In the genomic region with DNA sequence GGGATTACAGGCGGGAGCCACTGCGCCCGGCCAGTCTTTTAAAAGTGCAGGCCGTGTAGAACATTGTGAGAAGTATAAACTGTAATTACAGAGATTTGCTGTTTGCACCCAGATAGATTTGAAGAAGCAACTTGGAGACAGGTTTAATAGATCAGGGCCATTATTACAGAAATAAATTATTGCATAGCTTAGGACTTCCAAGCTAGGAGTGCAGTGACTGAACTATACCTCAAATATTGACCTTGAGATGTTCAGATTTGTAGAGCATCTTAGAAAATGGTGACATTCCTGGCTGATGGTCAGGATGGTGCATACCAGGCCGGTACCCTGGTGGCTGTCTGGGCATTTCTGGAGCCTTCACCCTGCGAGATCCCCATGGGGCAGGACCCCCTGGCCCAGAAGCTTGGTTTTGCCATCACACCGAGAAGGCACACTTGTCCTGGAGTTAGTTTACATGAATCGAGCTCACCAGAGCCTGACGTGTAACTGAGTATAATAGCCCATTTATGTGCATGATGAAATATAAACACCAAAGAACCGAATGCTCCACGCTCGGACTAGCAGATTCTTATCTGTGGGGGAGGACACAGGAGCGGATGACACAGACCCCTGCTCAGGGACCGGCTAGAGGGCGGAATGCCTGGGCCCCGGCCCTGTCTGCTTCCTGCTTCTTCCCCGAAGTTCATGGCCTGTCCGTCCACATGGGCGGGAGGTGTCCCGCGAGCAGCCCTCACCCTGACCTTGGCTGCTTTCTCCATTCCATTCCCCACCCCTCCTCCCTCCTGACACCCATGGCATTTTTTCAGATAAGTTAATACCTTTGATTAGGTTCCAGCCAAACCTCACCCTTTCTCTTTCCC, we compare ENCODE assay signal across 1 cellular context.
A peak's percentile ranks its signal among the peaks of the same experiment; 100 is the strongest.
TF ChIP-seq lines count a peak whose summit lies in the region.

No MANE protein-coding gene starts in this region.

TF ChIP-seq in K562, 482 proteins besides CTCF, POLR2A, EP300 and RAD21 (continued from another document and continues in another):
- TF ChIP-seq, protein P1, sequence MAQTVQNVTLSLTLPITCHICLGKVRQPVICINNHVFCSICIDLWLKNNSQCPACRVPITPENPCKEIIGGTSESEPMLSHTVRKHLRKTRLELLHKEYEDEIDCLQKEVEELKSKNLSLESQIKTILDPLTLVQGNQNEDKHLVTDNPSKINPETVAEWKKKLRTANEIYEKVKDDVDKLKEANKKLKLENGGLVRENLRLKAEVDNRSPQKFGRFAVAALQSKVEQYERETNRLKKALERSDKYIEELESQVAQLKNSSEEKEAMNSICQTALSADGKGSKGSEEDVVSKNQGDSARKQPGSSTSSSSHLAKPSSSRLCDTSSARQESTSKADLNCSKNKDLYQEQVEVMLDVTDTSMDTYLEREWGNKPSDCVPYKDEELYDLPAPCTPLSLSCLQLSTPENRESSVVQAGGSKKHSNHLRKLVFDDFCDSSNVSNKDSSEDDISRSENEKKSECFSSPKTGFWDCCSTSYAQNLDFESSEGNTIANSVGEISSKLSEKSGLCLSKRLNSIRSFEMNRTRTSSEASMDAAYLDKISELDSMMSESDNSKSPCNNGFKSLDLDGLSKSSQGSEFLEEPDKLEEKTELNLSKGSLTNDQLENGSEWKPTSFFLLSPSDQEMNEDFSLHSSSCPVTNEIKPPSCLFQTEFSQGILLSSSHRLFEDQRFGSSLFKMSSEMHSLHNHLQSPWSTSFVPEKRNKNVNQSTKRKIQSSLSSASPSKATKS (CRISPR knock-in tag; IDR thresholded peaks at IDR 0.05): no peak
- TF ChIP-seq L3MBTL2 (IDR thresholded peaks at IDR 0.05) (peak; percentile 88), ZNF311 (CRISPR knock-in tag; IDR thresholded peaks at IDR 0.05) (no peak), NFIC (IDR thresholded peaks at IDR 0.05) (no peak), GTF2A2 (tag; IDR thresholded peaks at IDR 0.05) (no peak), ZC3H4 (CRISPR knock-in tag; IDR thresholded peaks at IDR 0.05; ENCODE audit: borderline replicate concordance) (no peak), ZBTB7A (IDR thresholded peaks at IDR 0.05; ENCODE audit: borderline replicate concordance, control insufficient read depth, low read depth, low read length) (peak; percentile 15; the same call in 1 of the 2 replicates), ZNF57 (CRISPR knock-in tag; IDR thresholded peaks at IDR 0.05) (no peak), ZNF75A (CRISPR knock-in tag; IDR thresholded peaks at IDR 0.05) (no peak), RCOR1 (IDR thresholded peaks at IDR 0.05; ENCODE audit: borderline replicate concordance in 1 of 2, low read depth in 2 of 2, low read length in 2 of 2) (peak in 1 of 2 experiments; percentile 30; a peak in 1 of 4 replicates), DPF2 (IDR thresholded peaks at IDR 0.05) (peak; percentile 42; the same call in 1 of the 2 replicates), ZNF766 (CRISPR knock-in tag; conservative IDR thresholded peaks at IDR 0.05) (0 out of 2 replicates have a peak, but pooled peaks have one; percentile 26), ELF2 (CRISPR knock-in tag; IDR thresholded peaks at IDR 0.05) (0 out of 2 replicates have a peak, but pooled peaks have one; percentile 25), CSDE1 (IDR thresholded peaks at IDR 0.05) (no peak), ZNF583 (CRISPR knock-in tag; IDR thresholded peaks at IDR 0.05) (0 out of 2 replicates have a peak, but pooled peaks have one; percentile 18), MCM2 (IDR thresholded peaks at IDR 0.05; ENCODE audit: low read depth) (no peak), KAT8 (IDR thresholded peaks at IDR 0.05; ENCODE audit: low read depth) (no peak), ZNF24 (IDR thresholded peaks at IDR 0.05) (no peak), SMARCE1 (IDR thresholded peaks at IDR 0.05) (peak; percentile 73; the same call in 1 of the 2 replicates), KLF10 (CRISPR knock-in tag; IDR thresholded peaks at IDR 0.05) (no peak), HNRNPLL (IDR thresholded peaks at IDR 0.05; ENCODE audit: low read depth, low read length, poor library complexity, severe bottlenecking) (no peak), TGIF2 (CRISPR knock-in tag; IDR thresholded peaks at IDR 0.05) (no peak), ERF (CRISPR knock-in tag; IDR thresholded peaks at IDR 0.05) (no peak), ATF7 (IDR thresholded peaks at IDR 0.05) (peak; percentile 80), ILF3 (IDR thresholded peaks at IDR 0.05; ENCODE audit: borderline replicate concordance) (no peak)
- TF ChIP-seq, protein P2, sequence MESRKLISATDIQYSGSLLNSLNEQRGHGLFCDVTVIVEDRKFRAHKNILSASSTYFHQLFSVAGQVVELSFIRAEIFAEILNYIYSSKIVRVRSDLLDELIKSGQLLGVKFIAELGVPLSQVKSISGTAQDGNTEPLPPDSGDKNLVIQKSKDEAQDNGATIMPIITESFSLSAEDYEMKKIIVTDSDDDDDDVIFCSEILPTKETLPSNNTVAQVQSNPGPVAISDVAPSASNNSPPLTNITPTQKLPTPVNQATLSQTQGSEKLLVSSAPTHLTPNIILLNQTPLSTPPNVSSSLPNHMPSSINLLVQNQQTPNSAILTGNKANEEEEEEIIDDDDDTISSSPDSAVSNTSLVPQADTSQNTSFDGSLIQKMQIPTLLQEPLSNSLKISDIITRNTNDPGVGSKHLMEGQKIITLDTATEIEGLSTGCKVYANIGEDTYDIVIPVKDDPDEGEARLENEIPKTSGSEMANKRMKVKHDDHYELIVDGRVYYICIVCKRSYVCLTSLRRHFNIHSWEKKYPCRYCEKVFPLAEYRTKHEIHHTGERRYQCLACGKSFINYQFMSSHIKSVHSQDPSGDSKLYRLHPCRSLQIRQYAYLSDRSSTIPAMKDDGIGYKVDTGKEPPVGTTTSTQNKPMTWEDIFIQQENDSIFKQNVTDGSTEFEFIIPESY (CRISPR knock-in tag; IDR thresholded peaks at IDR 0.05): no peak
- TF ChIP-seq, protein P3, sequence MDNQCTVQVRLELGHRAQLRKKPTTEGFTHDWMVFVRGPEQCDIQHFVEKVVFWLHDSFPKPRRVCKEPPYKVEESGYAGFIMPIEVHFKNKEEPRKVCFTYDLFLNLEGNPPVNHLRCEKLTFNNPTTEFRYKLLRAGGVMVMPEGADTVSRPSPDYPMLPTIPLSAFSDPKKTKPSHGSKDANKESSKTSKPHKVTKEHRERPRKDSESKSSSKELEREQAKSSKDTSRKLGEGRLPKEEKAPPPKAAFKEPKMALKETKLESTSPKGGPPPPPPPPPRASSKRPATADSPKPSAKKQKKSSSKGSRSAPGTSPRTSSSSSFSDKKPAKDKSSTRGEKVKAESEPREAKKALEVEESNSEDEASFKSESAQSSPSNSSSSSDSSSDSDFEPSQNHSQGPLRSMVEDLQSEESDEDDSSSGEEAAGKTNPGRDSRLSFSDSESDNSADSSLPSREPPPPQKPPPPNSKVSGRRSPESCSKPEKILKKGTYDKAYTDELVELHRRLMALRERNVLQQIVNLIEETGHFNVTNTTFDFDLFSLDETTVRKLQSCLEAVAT (IDR thresholded peaks at IDR 0.05): no peak
- TF ChIP-seq, protein P4, sequence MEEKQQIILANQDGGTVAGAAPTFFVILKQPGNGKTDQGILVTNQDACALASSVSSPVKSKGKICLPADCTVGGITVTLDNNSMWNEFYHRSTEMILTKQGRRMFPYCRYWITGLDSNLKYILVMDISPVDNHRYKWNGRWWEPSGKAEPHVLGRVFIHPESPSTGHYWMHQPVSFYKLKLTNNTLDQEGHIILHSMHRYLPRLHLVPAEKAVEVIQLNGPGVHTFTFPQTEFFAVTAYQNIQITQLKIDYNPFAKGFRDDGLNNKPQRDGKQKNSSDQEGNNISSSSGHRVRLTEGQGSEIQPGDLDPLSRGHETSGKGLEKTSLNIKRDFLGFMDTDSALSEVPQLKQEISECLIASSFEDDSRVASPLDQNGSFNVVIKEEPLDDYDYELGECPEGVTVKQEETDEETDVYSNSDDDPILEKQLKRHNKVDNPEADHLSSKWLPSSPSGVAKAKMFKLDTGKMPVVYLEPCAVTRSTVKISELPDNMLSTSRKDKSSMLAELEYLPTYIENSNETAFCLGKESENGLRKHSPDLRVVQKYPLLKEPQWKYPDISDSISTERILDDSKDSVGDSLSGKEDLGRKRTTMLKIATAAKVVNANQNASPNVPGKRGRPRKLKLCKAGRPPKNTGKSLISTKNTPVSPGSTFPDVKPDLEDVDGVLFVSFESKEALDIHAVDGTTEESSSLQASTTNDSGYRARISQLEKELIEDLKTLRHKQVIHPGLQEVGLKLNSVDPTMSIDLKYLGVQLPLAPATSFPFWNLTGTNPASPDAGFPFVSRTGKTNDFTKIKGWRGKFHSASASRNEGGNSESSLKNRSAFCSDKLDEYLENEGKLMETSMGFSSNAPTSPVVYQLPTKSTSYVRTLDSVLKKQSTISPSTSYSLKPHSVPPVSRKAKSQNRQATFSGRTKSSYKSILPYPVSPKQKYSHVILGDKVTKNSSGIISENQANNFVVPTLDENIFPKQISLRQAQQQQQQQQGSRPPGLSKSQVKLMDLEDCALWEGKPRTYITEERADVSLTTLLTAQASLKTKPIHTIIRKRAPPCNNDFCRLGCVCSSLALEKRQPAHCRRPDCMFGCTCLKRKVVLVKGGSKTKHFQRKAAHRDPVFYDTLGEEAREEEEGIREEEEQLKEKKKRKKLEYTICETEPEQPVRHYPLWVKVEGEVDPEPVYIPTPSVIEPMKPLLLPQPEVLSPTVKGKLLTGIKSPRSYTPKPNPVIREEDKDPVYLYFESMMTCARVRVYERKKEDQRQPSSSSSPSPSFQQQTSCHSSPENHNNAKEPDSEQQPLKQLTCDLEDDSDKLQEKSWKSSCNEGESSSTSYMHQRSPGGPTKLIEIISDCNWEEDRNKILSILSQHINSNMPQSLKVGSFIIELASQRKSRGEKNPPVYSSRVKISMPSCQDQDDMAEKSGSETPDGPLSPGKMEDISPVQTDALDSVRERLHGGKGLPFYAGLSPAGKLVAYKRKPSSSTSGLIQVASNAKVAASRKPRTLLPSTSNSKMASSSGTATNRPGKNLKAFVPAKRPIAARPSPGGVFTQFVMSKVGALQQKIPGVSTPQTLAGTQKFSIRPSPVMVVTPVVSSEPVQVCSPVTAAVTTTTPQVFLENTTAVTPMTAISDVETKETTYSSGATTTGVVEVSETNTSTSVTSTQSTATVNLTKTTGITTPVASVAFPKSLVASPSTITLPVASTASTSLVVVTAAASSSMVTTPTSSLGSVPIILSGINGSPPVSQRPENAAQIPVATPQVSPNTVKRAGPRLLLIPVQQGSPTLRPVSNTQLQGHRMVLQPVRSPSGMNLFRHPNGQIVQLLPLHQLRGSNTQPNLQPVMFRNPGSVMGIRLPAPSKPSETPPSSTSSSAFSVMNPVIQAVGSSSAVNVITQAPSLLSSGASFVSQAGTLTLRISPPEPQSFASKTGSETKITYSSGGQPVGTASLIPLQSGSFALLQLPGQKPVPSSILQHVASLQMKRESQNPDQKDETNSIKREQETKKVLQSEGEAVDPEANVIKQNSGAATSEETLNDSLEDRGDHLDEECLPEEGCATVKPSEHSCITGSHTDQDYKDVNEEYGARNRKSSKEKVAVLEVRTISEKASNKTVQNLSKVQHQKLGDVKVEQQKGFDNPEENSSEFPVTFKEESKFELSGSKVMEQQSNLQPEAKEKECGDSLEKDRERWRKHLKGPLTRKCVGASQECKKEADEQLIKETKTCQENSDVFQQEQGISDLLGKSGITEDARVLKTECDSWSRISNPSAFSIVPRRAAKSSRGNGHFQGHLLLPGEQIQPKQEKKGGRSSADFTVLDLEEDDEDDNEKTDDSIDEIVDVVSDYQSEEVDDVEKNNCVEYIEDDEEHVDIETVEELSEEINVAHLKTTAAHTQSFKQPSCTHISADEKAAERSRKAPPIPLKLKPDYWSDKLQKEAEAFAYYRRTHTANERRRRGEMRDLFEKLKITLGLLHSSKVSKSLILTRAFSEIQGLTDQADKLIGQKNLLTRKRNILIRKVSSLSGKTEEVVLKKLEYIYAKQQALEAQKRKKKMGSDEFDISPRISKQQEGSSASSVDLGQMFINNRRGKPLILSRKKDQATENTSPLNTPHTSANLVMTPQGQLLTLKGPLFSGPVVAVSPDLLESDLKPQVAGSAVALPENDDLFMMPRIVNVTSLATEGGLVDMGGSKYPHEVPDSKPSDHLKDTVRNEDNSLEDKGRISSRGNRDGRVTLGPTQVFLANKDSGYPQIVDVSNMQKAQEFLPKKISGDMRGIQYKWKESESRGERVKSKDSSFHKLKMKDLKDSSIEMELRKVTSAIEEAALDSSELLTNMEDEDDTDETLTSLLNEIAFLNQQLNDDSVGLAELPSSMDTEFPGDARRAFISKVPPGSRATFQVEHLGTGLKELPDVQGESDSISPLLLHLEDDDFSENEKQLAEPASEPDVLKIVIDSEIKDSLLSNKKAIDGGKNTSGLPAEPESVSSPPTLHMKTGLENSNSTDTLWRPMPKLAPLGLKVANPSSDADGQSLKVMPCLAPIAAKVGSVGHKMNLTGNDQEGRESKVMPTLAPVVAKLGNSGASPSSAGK (IDR thresholded peaks at IDR 0.05): peak; percentile 73
- TF ChIP-seq, protein P5, sequence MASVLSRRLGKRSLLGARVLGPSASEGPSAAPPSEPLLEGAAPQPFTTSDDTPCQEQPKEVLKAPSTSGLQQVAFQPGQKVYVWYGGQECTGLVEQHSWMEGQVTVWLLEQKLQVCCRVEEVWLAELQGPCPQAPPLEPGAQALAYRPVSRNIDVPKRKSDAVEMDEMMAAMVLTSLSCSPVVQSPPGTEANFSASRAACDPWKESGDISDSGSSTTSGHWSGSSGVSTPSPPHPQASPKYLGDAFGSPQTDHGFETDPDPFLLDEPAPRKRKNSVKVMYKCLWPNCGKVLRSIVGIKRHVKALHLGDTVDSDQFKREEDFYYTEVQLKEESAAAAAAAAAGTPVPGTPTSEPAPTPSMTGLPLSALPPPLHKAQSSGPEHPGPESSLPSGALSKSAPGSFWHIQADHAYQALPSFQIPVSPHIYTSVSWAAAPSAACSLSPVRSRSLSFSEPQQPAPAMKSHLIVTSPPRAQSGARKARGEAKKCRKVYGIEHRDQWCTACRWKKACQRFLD (CRISPR knock-in tag; IDR thresholded peaks at IDR 0.05): no peak
- TF ChIP-seq, protein P6, sequence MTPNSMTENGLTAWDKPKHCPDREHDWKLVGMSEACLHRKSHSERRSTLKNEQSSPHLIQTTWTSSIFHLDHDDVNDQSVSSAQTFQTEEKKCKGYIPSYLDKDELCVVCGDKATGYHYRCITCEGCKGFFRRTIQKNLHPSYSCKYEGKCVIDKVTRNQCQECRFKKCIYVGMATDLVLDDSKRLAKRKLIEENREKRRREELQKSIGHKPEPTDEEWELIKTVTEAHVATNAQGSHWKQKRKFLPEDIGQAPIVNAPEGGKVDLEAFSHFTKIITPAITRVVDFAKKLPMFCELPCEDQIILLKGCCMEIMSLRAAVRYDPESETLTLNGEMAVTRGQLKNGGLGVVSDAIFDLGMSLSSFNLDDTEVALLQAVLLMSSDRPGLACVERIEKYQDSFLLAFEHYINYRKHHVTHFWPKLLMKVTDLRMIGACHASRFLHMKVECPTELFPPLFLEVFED (CRISPR knock-in tag; conservative IDR thresholded peaks at IDR 0.05): no peak
